8 cellular contexts compared by ENCODE assay signal in the genomic region with DNA sequence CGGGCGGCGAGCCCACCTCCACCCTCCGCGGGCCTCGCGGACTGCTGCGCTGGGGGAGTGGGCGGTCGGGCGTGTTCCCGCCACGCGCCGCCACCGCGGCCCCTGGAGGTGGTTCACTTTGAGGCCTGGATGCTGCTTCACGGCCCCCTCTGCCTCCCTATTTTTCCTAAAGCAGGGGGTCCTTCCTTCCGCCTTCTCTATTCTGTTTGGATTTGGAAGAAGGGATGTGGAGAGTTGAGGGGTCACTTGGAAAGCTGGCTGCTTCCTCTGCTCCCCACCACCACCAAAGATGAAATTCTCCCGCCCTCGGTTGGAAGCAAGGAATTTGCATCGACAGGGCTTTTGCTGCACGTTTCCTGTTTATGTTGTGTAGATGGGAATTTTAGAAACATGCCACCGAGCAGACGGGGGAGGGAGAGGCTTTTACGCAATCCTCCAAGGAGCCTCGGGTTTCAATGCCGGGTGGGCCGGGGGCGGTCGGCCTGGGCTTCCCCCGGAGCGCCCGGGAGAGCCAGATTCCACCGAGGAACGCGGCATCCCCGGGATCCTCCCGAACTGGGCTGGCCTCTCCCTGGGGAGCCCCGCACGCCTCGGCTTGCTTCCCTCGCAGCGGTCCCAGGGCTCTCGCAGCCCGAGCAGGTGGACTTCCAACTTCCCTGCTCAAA. TPM values are rescaled to one million over a fixed set of nuclear protein-coding genes. Genes with fewer than 3 reads are reported as not detected.
DNase-seq lines count a peak whose midpoint lies in the region; FAIRE-seq and TF ChIP-seq lines count a peak whose summit lies in the region.

No MANE protein-coding gene starts in this region.

- peaks cover 26% of the 10 kb centered on the region for H3K4me1 ChIP-seq in keratinocyte (ENCODE audit: control insufficient read depth, extremely low read depth, insufficient read depth, low read length)
- peaks cover 9 to 77% (median 47%) of the 10 kb centered on the region in 6 donors for H3K4me1 ChIP-seq in spleen

- FAIRE-seq in keratinocyte (lab: Jason Lieb, UNC) = no peak

- peak overlapping the region; percentile 81 for H3K27ac ChIP-seq in keratinocyte (ENCODE audit: control insufficient read depth, insufficient read depth, low read length)
- peak overlapping the region; percentile 84 to 99 (median 97) for H3K27ac ChIP-seq in spleen

- peak overlapping the region; percentile 89 for H2AFZ ChIP-seq in keratinocyte (ENCODE audit: control insufficient read depth, low read length)

- 0 to 2% (median 1%) methylated on average over 25 to 46 of the region's 46 CpGs for WGBS in spleen, 5 donors

- H3K4me3 ChIP-seq in GM08714 (ENCODE audit: low read length) (peak overlapping the region; percentile 51; the same call in 1 of the 2 replicates), cardiac fibroblast (replicated peaks in 1 of 2; ENCODE audit: low read depth in 2 of 2, low read length in 2 of 2) (peak overlapping the region; percentile 64 to 77), keratinocyte (ENCODE audit: control insufficient read depth in 2 of 3, extremely low read depth in 1 of 3, insufficient read depth in 2 of 3, low read depth in 1 of 3, low read length in 3 of 3) (peak overlapping the region; percentile 68 to 94 (median 74)), spleen (peak overlapping the region; percentile 62 to 94 (median 84))

- no peaks in the 10 kb centered on the region for H3K9me1 ChIP-seq in keratinocyte (ENCODE audit: control insufficient read depth, extremely low read depth, insufficient read depth, low read length)

- H4K20me1 ChIP-seq in keratinocyte (ENCODE audit: control insufficient read depth, extremely low read depth, insufficient read depth, low read length) = no peaks in the 10 kb centered on the region

- peak overlapping the region; percentile 87 for H3K9ac ChIP-seq in keratinocyte (ENCODE audit: control insufficient read depth, extremely low read depth, insufficient read depth, low read length)

- H3K36me3 ChIP-seq in keratinocyte (ENCODE audit: control insufficient read depth in 2 of 2, extremely low read depth in 1 of 2, insufficient read depth in 2 of 2, low read length in 2 of 2) (peaks cover 0 to 3% of the 10 kb centered on the region in 2 experiments), spleen (no peaks in the 10 kb centered on the region)

- DNase-seq in NCI-H226 = peak; percentile 57
- peak; percentile 76 to 88 for DNase-seq in cardiac fibroblast (ENCODE audit: low read depth in 2 of 2)
- no peak for DNase-seq in keratinocyte (ENCODE audit: low read depth, low spot score)
- peak; percentile 85 for DNase-seq in spleen
- no peak for DNase-seq in erythroblast (lab: John Stamatoyannopoulos, UW)
- DNase-seq in activated CD4-positive, alpha-beta T cell treated with anti-CD3 and anti-CD28 coated beads, Interleukin-2, amount 50 U/mL, for 4 hours = no peak
- DNase-seq in mesenteric fat pad (ENCODE audit: low spot score) = no peak

- no peaks in the 10 kb centered on the region for H3K27me3 ChIP-seq in keratinocyte (ENCODE audit: control insufficient read depth, extremely low read depth, insufficient read depth, low read length)
- peaks cover 0 to 20% (median 3%) of the 10 kb centered on the region in 7 donors for H3K27me3 ChIP-seq in spleen (replicated peaks in 1 of 7)

- TF ChIP-seq POLR2A in spleen (IDR thresholded peaks at IDR 0.05) = no peak
- no peak for TF ChIP-seq POLR2A in erythroblast (IDR thresholded peaks at IDR 0.05; ENCODE audit: low read length)

- no peak for TF ChIP-seq CTCF in cardiac fibroblast (IDR thresholded peaks at IDR 0.05; ENCODE audit: low read depth, low read length)
- TF ChIP-seq CTCF in keratinocyte (optimal IDR thresholded peaks at IDR 0.05 in 1 of 3, IDR thresholded peaks at IDR 0.05 in 1 of 3, conservative IDR thresholded peaks at IDR 0.05 in 1 of 3; ENCODE audit: extremely low read depth in 1 of 3, insufficient read depth in 2 of 3, low read length in 3 of 3) = no peak
- no peak for TF ChIP-seq CTCF in spleen (IDR thresholded peaks at IDR 0.05 in 8 of 11, conservative IDR thresholded peaks at IDR 0.05 in 3 of 11)

- peaks cover 35% of the 10 kb centered on the region for H3K79me2 ChIP-seq in keratinocyte (ENCODE audit: control insufficient read depth, insufficient read depth, low read length)

- intact Hi-C loops in spleen (cut with DNase I; ENCODE audit: low total_unique reads) = no loop called here

- H3K9me3 ChIP-seq in keratinocyte (ENCODE audit: control insufficient read depth, low read depth, low read length) (no peaks in the 10 kb centered on the region), spleen (no peaks in the 10 kb centered on the region)

- peak overlapping the region; percentile 93 for H3K4me2 ChIP-seq in keratinocyte (ENCODE audit: control insufficient read depth, extremely low read depth, insufficient read depth, low read depth, low read length)

- dilution Hi-C loops in keratinocyte (cut with MboI; ENCODE audit: extremely low pct_ligation_motif_present, low sequenced_read_pairs) = no loop called here

RNA-seq across cellular contexts. Expression of a gene that starts 0.4 kb away (rescaled TPM):
- 24.2 to 25.0 TPM (median 24.5 TPM) in 3 replicates for polyA plus RNA-seq in keratinocyte
- 14.0 TPM for polyA plus RNA-seq in keratinocyte (2011; ENCODE audit: low read depth)
- 14.8 and 26.0 TPM in 2 replicates for polyA plus RNA-seq in keratinocyte (2011; cell fraction: cytosol; rRNA removed)
- polyA plus RNA-seq in keratinocyte (2011; cell fraction: nucleus; rRNA removed) = 29.4 and 32.0 TPM in 2 replicates
- 10.7 and 12.4 TPM in 2 replicates for polyA plus RNA-seq in keratinocyte (2012; ENCODE audit: low replicate concordance)
- polyA minus RNA-seq in keratinocyte = 34.8 to 59.7 TPM (median 51.4 TPM) in 3 replicates
- 27.0 TPM for polyA minus RNA-seq in keratinocyte (2011; cell fraction: cytosol; rRNA and poly(A)+ RNA removed)
- polyA minus RNA-seq in keratinocyte (2011; cell fraction: nucleus; rRNA and poly(A)+ RNA removed) = 34.6 and 64.8 TPM in 2 replicates
- total RNA-seq in spleen = 10 to 100 TPM; 38.2 to 70.9 (median 67.3) TPM
- 1 to 10 TPM; 3.6 to 5.0 (median 4.3) TPM for polyA plus RNA-seq in spleen
- 99.7 TPM for total RNA-seq in mesenteric fat pad

RNA-seq across cellular contexts. Expression of a gene that starts 10.5 kb away (rescaled TPM):
- polyA plus RNA-seq in keratinocyte = 52.6 to 115 TPM (median 57.9 TPM) in 3 replicates
- polyA plus RNA-seq in keratinocyte (2011; ENCODE audit: low read depth) = 60.1 TPM
- polyA plus RNA-seq in keratinocyte (2011; cell fraction: cytosol; rRNA removed) = 14.1 and 22.5 TPM in 2 replicates
- polyA plus RNA-seq in keratinocyte (2011; cell fraction: nucleus; rRNA removed) = 155 and 157 TPM in 2 replicates
- 48.0 and 252 TPM in 2 replicates for polyA plus RNA-seq in keratinocyte (2012; ENCODE audit: low replicate concordance)
- polyA minus RNA-seq in keratinocyte = 47.4 to 113 TPM (median 49.9 TPM) in 3 replicates
- polyA minus RNA-seq in keratinocyte (2011; cell fraction: cytosol; rRNA and poly(A)+ RNA removed) = 21.1 TPM
- polyA minus RNA-seq in keratinocyte (2011; cell fraction: nucleus; rRNA and poly(A)+ RNA removed) = 110 and 123 TPM in 2 replicates
- 10 to 100 TPM; 25.6 to 88.0 (median 38.3) TPM for total RNA-seq in spleen
- 1 to 10 TPM; 5.2 to 7.8 (median 7.3) TPM for polyA plus RNA-seq in spleen
- 663 TPM for total RNA-seq in mesenteric fat pad

Comparison
In these comparisons a context has a peak if more than half of its experiments do, and no peak if none do; other contexts are left out.
1. DNase-seq: peak in NCI-H226 (single experiment), cardiac fibroblast (2 of 2) and spleen (single experiment); none in keratinocyte (single experiment), erythroblast (0 of 2), activated CD4-positive, alpha-beta T cell treated with anti-CD3 and anti-CD28 coated beads, Interleukin-2, amount 50 U/mL, for 4 hours (0 of 2) and mesenteric fat pad (single experiment).
2. Peak in every context shown above with its lines, with median percentiles within 50 percentile points of each other: H3K4me3 ChIP-seq.